21 cellular contexts compared by ENCODE assay signal in genomic region chr1:228474507-228474906, GRCh38. TPM values are rescaled to one million over a fixed set of nuclear protein-coding genes. Genes with fewer than 3 reads are reported as not detected.
DNase-seq lines count a peak whose midpoint lies in the region; ATAC-seq, FAIRE-seq and TF ChIP-seq lines count a peak whose summit lies in the region.
"Had no signal": no experiment of that assay in that cellular context is flagged by ENCODE, and none has a peak within 500 bp of the region (broad histone marks: within the 10 kb centered on the region; RNA-seq: fewer than 3 reads in every experiment).

No MANE protein-coding gene starts in this region.

- no peak for TF ChIP-seq CTCF in activated CD8-positive, alpha-beta T cell treated with anti-CD3 and anti-CD28 coated beads for 36 hours (IDR thresholded peaks at IDR 0.05)
- TF ChIP-seq CTCF in GM23338 (conservative IDR thresholded peaks at IDR 0.05; ENCODE audit: low read depth in 2 of 2) (no peak), H1 (IDR thresholded peaks at IDR 0.05; ENCODE audit: control extremely low read depth in 1 of 3, insufficient read depth in 1 of 3, low read depth in 1 of 3, low read length in 3 of 3) (no peak), HFFc6 (IDR thresholded peaks at IDR 0.05) (no peak)

- H2AK5ac ChIP-seq in H1 (ENCODE audit: low read depth, low read length) (no peak overlapping the region), trophoblast cell (ENCODE audit: low read length) (no peak overlapping the region)

- H3K4me1 ChIP-seq in GM23338 (ENCODE audit: insufficient read depth) (peaks cover 73% of the 10 kb centered on the region), H1 (replicated peaks in 1 of 4; ENCODE audit: control insufficient read depth in 3 of 4, insufficient read depth in 4 of 4, low read length in 3 of 4) (peaks cover 5 to 38% (median 26%) of the 10 kb centered on the region in 4 experiments), trophoblast cell (ENCODE audit: control insufficient read depth in 1 of 2, insufficient read depth in 2 of 2, low read length in 2 of 2) (no peaks in the 10 kb centered on the region)

- no peaks in the 10 kb centered on the region for H3K23me2 ChIP-seq in H1 (ENCODE audit: low read depth, low read length)

- 38% methylated on average over 3 of the region's 3 CpGs; no CpG with 5 or more reads in 1 of the 2 experiments for WGBS in H1 (ENCODE audit: extremely low coverage in 1 of 2, insufficient coverage in 1 of 2, insufficient read length in 1 of 2, insufficient replicate concordance in 2 of 2, low coverage in 1 of 2, low lambda C conversion rate in 2 of 2, missing lambda C conversion rate in 1 of 2), 2 experiments
- no CpG with 5 or more reads among the region's 3 CpGs for WGBS in trophoblast cell (ENCODE audit: extremely low coverage, insufficient coverage, insufficient read length)

- H3F3A ChIP-seq in GM23338 (replicated peaks; ENCODE audit: low read depth), result 0 out of 2 replicates have a peak, but pooled peaks cover 7% of the 10 kb centered on the region

- intact Hi-C loops in activated CD8-positive, alpha-beta T cell treated with anti-CD3 and anti-CD28 coated beads for 36 hours (cut with micrococcal nuclease), result no loop called here

- H2BK20ac ChIP-seq in H1 (ENCODE audit: low read length), result no peak overlapping the region

- H3K4ac ChIP-seq in H1 (replicated peaks; ENCODE audit: insufficient read length, low read depth, low read length) (no peak overlapping the region), trophoblast cell (ENCODE audit: low read depth, low read length) (no peak overlapping the region)

- H2BK120ac ChIP-seq in H1 (replicated peaks; ENCODE audit: low read depth, low read length) (no peak overlapping the region), trophoblast cell (ENCODE audit: insufficient read depth, low read length, poor library complexity) (no peak overlapping the region)

- H3K56ac ChIP-seq in H1 (replicated peaks; ENCODE audit: insufficient read length, low read depth, low read length), result no peak overlapping the region

- no peak overlapping the region for H3K4me3 Mint-ChIP-seq in activated CD8-positive, alpha-beta T cell treated with anti-CD3 and anti-CD28 coated beads for 36 hours
- H3K4me3 Mint-ChIP-seq in activated CD8-positive, alpha-beta T cell treated with anti-CD3 and anti-CD28 coated beads, Interleukin-2, amount 10 ng/mL, durations not matched to agents 7 days and 5 days, result no peak overlapping the region
- H3K4me3 Mint-ChIP-seq in GM23338 (no peak overlapping the region; the same call in 2 of the 3 replicates), HFFc6 (no peak overlapping the region)
- H3K4me3 Mint-ChIP-seq: CD14-positive monocyte; CD4-positive, alpha-beta memory T cell had no signal

- no peak overlapping the region for H2BK15ac ChIP-seq in H1 (ENCODE audit: low read length)

- FAIRE-seq in H1 (lab: Jason Lieb, UNC), result no peak
- FAIRE-seq: GM12892, GM18507 had no signal

- H4K91ac ChIP-seq in H1 (replicated peaks; ENCODE audit: insufficient read length, low read length) (no peak overlapping the region), trophoblast cell (ENCODE audit: low read depth, low read length) (no peak overlapping the region)

- H3K18ac ChIP-seq in H1 (ENCODE audit: extremely low read depth, low read length), result no peak overlapping the region
- H3K18ac ChIP-seq in trophoblast cell (ENCODE audit: low read length), result no peak overlapping the region

- no peak overlapping the region for H2BK5ac ChIP-seq in H1 (ENCODE audit: low read depth, low read length)
- no peak overlapping the region for H2BK5ac ChIP-seq in trophoblast cell (ENCODE audit: low read depth, low read length, poor library complexity)

- CTCF ChIA-PET in activated CD8-positive, alpha-beta T cell treated with anti-CD3 and anti-CD28 coated beads for 36 hours (lab: Charles Lee), result interaction anchor here (1.3 to 4.6 kb wide), 3 partner anchors 11 to 40 kb away, joined by 3 to 31 read pairs (median 9); no protein-coding TSS in a partner anchor
- CTCF ChIA-PET in activated CD8-positive, alpha-beta T cell treated with anti-CD3 and anti-CD28 coated beads, Interleukin-2, amount 10 ng/mL, durations not matched to agents 7 days and 5 days (lab: Charles Lee), result interaction anchor here (5.4 to 9.8 kb wide), 3 partner anchors 13 to 26 kb away, joined by 32 to 123 read pairs (median 47); partner anchors contain the start of gene RNF187
- CTCF ChIA-PET in H1 (lab: Charles Lee; ENCODE audit: partially characterized antibody), result interaction anchor here (0.6 to 12.4 kb wide), 8 partner anchors 8 to 134 kb away, joined by 3 to 117 read pairs (median 6); partner anchors contain the start of gene RNF187

- TF ChIP-seq EP300 in H1 (IDR thresholded peaks at IDR 0.05; ENCODE audit: borderline replicate concordance in 1 of 2, low read depth in 2 of 2, low read length in 2 of 2), result no peak

- no peak overlapping the region for H4K5ac ChIP-seq in H1 (ENCODE audit: insufficient read length, low read depth, low read length)

- H3K4me2 ChIP-seq in GM23338 (peak overlapping the region; percentile 11; the same call in 1 of the 2 replicates), H1 (ENCODE audit: insufficient read depth in 1 of 2, low read depth in 2 of 2, low read length in 2 of 2) (peak overlapping the region; percentile 21 to 47; a peak in 1 of 4 replicates), trophoblast cell (ENCODE audit: low read length) (no peak overlapping the region)
- H3K4me2 ChIP-seq: BLaER1 had no signal

- no peaks in the 10 kb centered on the region for H3K9me2 ChIP-seq in GM23338 (ENCODE audit: insufficient read depth)

- H3K27ac Mint-ChIP-seq in activated CD8-positive, alpha-beta T cell treated with anti-CD3 and anti-CD28 coated beads for 36 hours, result no peak overlapping the region
- no peak overlapping the region for H3K27ac Mint-ChIP-seq in activated CD8-positive, alpha-beta T cell treated with anti-CD3 and anti-CD28 coated beads, Interleukin-2, amount 10 ng/mL, durations not matched to agents 7 days and 5 days
- H3K27ac Mint-ChIP-seq in GM23338, result no peak overlapping the region
- no peak overlapping the region for H3K27ac Mint-ChIP-seq in HFFc6
- H3K27ac Mint-ChIP-seq: CD4-positive, alpha-beta memory T cell had no signal

- H3K27ac ChIP-seq in GM23338 (ENCODE audit: low read depth) (no peak overlapping the region), H1 (ENCODE audit: low read depth, low read length) (no peak overlapping the region), trophoblast cell (ENCODE audit: low read depth, low read length) (no peak overlapping the region)
- H3K27ac ChIP-seq: BLaER1, GM23248 had no signal

- TF ChIP-seq POLR2A in H1 (IDR thresholded peaks at IDR 0.05; ENCODE audit: control extremely low read depth in 1 of 2, low read depth in 2 of 2, low read length in 2 of 2), result no peak

- no peak overlapping the region for H4K12ac ChIP-seq in trophoblast cell (ENCODE audit: low read depth, low read length)

- H3K14ac ChIP-seq in H1 (ENCODE audit: insufficient read length) (no peak overlapping the region), trophoblast cell (ENCODE audit: low read length) (no peak overlapping the region)

- no peak overlapping the region for H2BK12ac ChIP-seq in H1 (ENCODE audit: low read depth, low read length)
- H2BK12ac ChIP-seq in trophoblast cell (ENCODE audit: low read length), result no peak overlapping the region

- peaks cover 9% of the 10 kb centered on the region for H3K27me3 Mint-ChIP-seq in activated CD8-positive, alpha-beta T cell treated with anti-CD3 and anti-CD28 coated beads for 36 hours
- peaks cover 4% of the 10 kb centered on the region for H3K27me3 Mint-ChIP-seq in activated CD8-positive, alpha-beta T cell treated with anti-CD3 and anti-CD28 coated beads, Interleukin-2, amount 10 ng/mL, durations not matched to agents 7 days and 5 days (ENCODE audit: low read depth)
- H3K27me3 Mint-ChIP-seq in GM23338 (ENCODE audit: insufficient read depth, low read depth, poor library complexity) (peaks cover 25% of the 10 kb centered on the region), HFFc6 (ENCODE audit: insufficient read depth) (peaks cover 18% of the 10 kb centered on the region)

- H4K8ac ChIP-seq in H1 (ENCODE audit: extremely low read depth, insufficient read depth, low read length), result no peak overlapping the region
- no peak overlapping the region for H4K8ac ChIP-seq in trophoblast cell (ENCODE audit: low read depth, low read length)

- H3K79me2 ChIP-seq in GM23338 (replicated peaks; ENCODE audit: insufficient read depth) (no peaks in the 10 kb centered on the region), H1 (ENCODE audit: control insufficient read depth in 1 of 2, insufficient read depth in 2 of 2, low read length in 2 of 2) (no peaks in the 10 kb centered on the region), trophoblast cell (ENCODE audit: control insufficient read depth, insufficient read depth, low read length, poor library complexity) (no peaks in the 10 kb centered on the region)

- peaks cover 36% of the 10 kb centered on the region for H3K4me1 Mint-ChIP-seq in activated CD8-positive, alpha-beta T cell treated with anti-CD3 and anti-CD28 coated beads for 36 hours (ENCODE audit: low read depth)
- peaks cover 53% of the 10 kb centered on the region for H3K4me1 Mint-ChIP-seq in activated CD8-positive, alpha-beta T cell treated with anti-CD3 and anti-CD28 coated beads, Interleukin-2, amount 10 ng/mL, durations not matched to agents 7 days and 5 days (ENCODE audit: low read depth)
- peaks cover 60% of the 10 kb centered on the region for H3K4me1 Mint-ChIP-seq in GM23338
- peaks cover 22% of the 10 kb centered on the region for H3K4me1 Mint-ChIP-seq in HFFc6 (ENCODE audit: low read depth)

- H3K9me3 Mint-ChIP-seq in activated CD8-positive, alpha-beta T cell treated with anti-CD3 and anti-CD28 coated beads for 36 hours, result no peaks in the 10 kb centered on the region
- no peaks in the 10 kb centered on the region for H3K9me3 Mint-ChIP-seq in activated CD8-positive, alpha-beta T cell treated with anti-CD3 and anti-CD28 coated beads, Interleukin-2, amount 10 ng/mL, durations not matched to agents 7 days and 5 days (ENCODE audit: insufficient read depth)
- no peaks in the 10 kb centered on the region; the same call in 1 of the 3 replicates for H3K9me3 Mint-ChIP-seq in GM23338
- no peaks in the 10 kb centered on the region for H3K9me3 Mint-ChIP-seq in HFFc6
- H3K9me3 Mint-ChIP-seq: CD4-positive, alpha-beta memory T cell had no signal

- POLR2A ChIA-PET in activated CD8-positive, alpha-beta T cell treated with anti-CD3 and anti-CD28 coated beads for 36 hours (lab: Charles Lee), result interaction anchor here (1.7 to 4.9 kb wide), 3 partner anchors 10 to 26 kb away, joined by 6 to 21 read pairs (median 15); partner anchors contain the start of gene RNF187
- POLR2A ChIA-PET in activated CD8-positive, alpha-beta T cell treated with anti-CD3 and anti-CD28 coated beads, Interleukin-2, amount 10 ng/mL, durations not matched to agents 7 days and 5 days (lab: Charles Lee), result interaction anchor here (2.5 to 9.0 kb wide), 2 partner anchors 10 to 18 kb away, joined by 9 to 108 read pairs; a partner anchor contains a TSS
- POLR2A ChIA-PET in H1 (lab: Charles Lee; ENCODE audit: partially characterized antibody), result interaction anchor here (2.2 to 13.1 kb wide), 2 partner anchors 12 to 13 kb away, joined by 5 to 232 read pairs; a partner anchor contains a TSS

- H3K9ac ChIP-seq in H1 (replicated peaks in 1 of 4; ENCODE audit: extremely low read depth in 1 of 4, low read depth in 3 of 4, low read length in 3 of 4) (no peak overlapping the region), trophoblast cell (ENCODE audit: low read length) (no peak overlapping the region)
- H3K9ac ChIP-seq: BLaER1, GM23248 had no signal

- H3K4me3 ChIP-seq in GM23338, result no peak overlapping the region
- no peak overlapping the region for H3K4me3 ChIP-seq in H1 (ENCODE audit: extremely low read depth in 1 of 4, insufficient read depth in 2 of 4, low read depth in 3 of 4, low read length in 4 of 4)
- peak overlapping the region; percentile 7 for H3K4me3 ChIP-seq in trophoblast cell (ENCODE audit: low read depth, low read length)
- H3K4me3 ChIP-seq: BLaER1, GM23248 had no signal

- peak; percentile 8 for ATAC-seq in activated CD8-positive, alpha-beta T cell treated with anti-CD3 and anti-CD28 coated beads for 36 hours
- ATAC-seq in activated CD8-positive, alpha-beta T cell treated with anti-CD3 and anti-CD28 coated beads, Interleukin-2, amount 10 ng/mL, durations not matched to agents 7 days and 5 days, result no peak
- peak; percentile 73 for ATAC-seq in GM23338
- ATAC-seq: HCT116 had no signal

- H3K36me3 Mint-ChIP-seq in activated CD8-positive, alpha-beta T cell treated with anti-CD3 and anti-CD28 coated beads for 36 hours (ENCODE audit: low read depth), result no peaks in the 10 kb centered on the region
- peaks cover 7% of the 10 kb centered on the region for H3K36me3 Mint-ChIP-seq in activated CD8-positive, alpha-beta T cell treated with anti-CD3 and anti-CD28 coated beads, Interleukin-2, amount 10 ng/mL, durations not matched to agents 7 days and 5 days (ENCODE audit: low read depth)
- H3K36me3 Mint-ChIP-seq in GM23338 (ENCODE audit: low read depth) (no peaks in the 10 kb centered on the region; the same call in 2 of the 3 replicates), HFFc6 (ENCODE audit: low read depth) (no peaks in the 10 kb centered on the region)
- H3K36me3 Mint-ChIP-seq: CD4-positive, alpha-beta memory T cell had no signal

- H3K9me3 ChIP-seq in H1 (ENCODE audit: insufficient read depth in 2 of 2, low read depth in 1 of 2, low read length in 1 of 2), result no peaks in the 10 kb centered on the region
- H3K9me3 ChIP-seq in trophoblast cell (ENCODE audit: insufficient read depth, low read depth, low read length), result no peaks in the 10 kb centered on the region
- H3K9me3 ChIP-seq: BLaER1 had no signal

- H3K79me1 ChIP-seq in H1 (ENCODE audit: low read depth, low read length) (no peaks in the 10 kb centered on the region), trophoblast cell (ENCODE audit: low read length) (no peaks in the 10 kb centered on the region)

- H4K20me1 ChIP-seq in GM23338 (replicated peaks; ENCODE audit: insufficient read depth) (no peaks in the 10 kb centered on the region), H1 (replicated peaks in 1 of 2; ENCODE audit: control insufficient read depth in 1 of 2, insufficient read depth in 2 of 2, low read length in 2 of 2) (no peaks in the 10 kb centered on the region)
- H4K20me1 ChIP-seq: BLaER1 had no signal

- no peak for TF ChIP-seq RAD21 in H1 (IDR thresholded peaks at IDR 0.05 in 1 of 2, conservative IDR thresholded peaks at IDR 0.05 in 1 of 2; ENCODE audit: low read depth in 2 of 2, low read length in 2 of 2)

- peak; percentile 50 for DNase-seq in activated CD8-positive, alpha-beta T cell treated with anti-CD3 and anti-CD28 coated beads for 36 hours
- DNase-seq in activated CD8-positive, alpha-beta T cell treated with anti-CD3 and anti-CD28 coated beads, Interleukin-2, amount 10 ng/mL, durations not matched to agents 7 days and 5 days, result no peak
- peak; percentile 58 for DNase-seq in GM23338 (ENCODE audit: low spot score)
- no peak for DNase-seq in H1 (ENCODE audit: low read depth in 1 of 2, low spot score in 2 of 2)
- DNase-seq in trophoblast cell, result no peak
- DNase-seq in HFFc6, result no peak
- DNase-seq in kidney tubule cell (ENCODE audit: low spot score), result no peak
- DNase-seq: 8988T; CD4-positive, alpha-beta memory T cell; DMS153; DMS79; GDM1; GM23248; H7 had no signal

- no peak overlapping the region for H3K23ac ChIP-seq in H1 (ENCODE audit: insufficient read length)
- no peak overlapping the region for H3K23ac ChIP-seq in trophoblast cell (ENCODE audit: low read length)

- H3K36me3 ChIP-seq in GM23338 (ENCODE audit: insufficient read depth), result no peaks in the 10 kb centered on the region
- no peaks in the 10 kb centered on the region for H3K36me3 ChIP-seq in H1 (ENCODE audit: control insufficient read depth in 2 of 4, insufficient read depth in 4 of 4, low read length in 3 of 4)
- no peaks in the 10 kb centered on the region for H3K36me3 ChIP-seq in trophoblast cell (ENCODE audit: control insufficient read depth in 1 of 2, insufficient read depth in 2 of 2, low read length in 2 of 2)
- H3K36me3 ChIP-seq: BLaER1 had no signal

- peaks cover 33% of the 10 kb centered on the region for H3K27me3 ChIP-seq in GM23338 (ENCODE audit: insufficient read depth)
- H3K27me3 ChIP-seq in H1 (replicated peaks in 1 of 4; ENCODE audit: control insufficient read depth in 3 of 4, extremely low read depth in 1 of 4, insufficient read depth in 3 of 4, low read length in 3 of 4), result peaks cover 2 to 11% (median 6%) of the 10 kb centered on the region in 4 experiments
- H3K27me3 ChIP-seq in trophoblast cell (ENCODE audit: insufficient read depth, low read length), result peaks cover 5% of the 10 kb centered on the region

- H2AFZ ChIP-seq in GM23338 (no peak overlapping the region), H1 (ENCODE audit: low read length) (no peak overlapping the region), trophoblast cell (ENCODE audit: insufficient read depth, low read length, poor library complexity) (no peak overlapping the region)
- H2AFZ ChIP-seq: GM23248 had no signal

RNA-seq across cellular contexts. Expression of gene RNF187, which starts 12.7 kb away (rescaled TPM):
- total RNA-seq in activated CD8-positive, alpha-beta T cell treated with anti-CD3 and anti-CD28 coated beads for 36 hours, result 100 to 1,000 TPM; 147 TPM
- 100 to 1,000 TPM; 129 to 139 TPM for total RNA-seq in activated CD8-positive, alpha-beta T cell treated with anti-CD3 and anti-CD28 coated beads, Interleukin-2, amount 10 ng/mL, durations not matched to agents 7 days and 5 days
- total RNA-seq in GM23338 (2014; rRNA removed; shearing (Covaris generic)), result 55.3 and 59.3 TPM in 2 replicates
- polyA plus RNA-seq in GM23338 (2016; fragmentation: Nextera tagmentation; extraction: Ambion mirVana), result 24.8 and 28.7 TPM in 2 replicates
- 111 and 113 TPM in 2 replicates for total RNA-seq in H1 (2021; fragmentation: NEBNext Ultra II Directional; extraction: Animal tissue kit (Norgen Biotek cat#: 25700))
- 47.0 and 75.6 TPM in 2 replicates for polyA plus RNA-seq in H1 (2011; rRNA removed)
- 50.1 TPM for polyA plus RNA-seq in H1 (2011; cell fraction: cytosol; rRNA removed)
- 42.7 TPM for polyA plus RNA-seq in H1 (2011; cell fraction: nucleus; rRNA removed)
- 50.8 to 75.3 TPM (median 67.3 TPM) in 4 replicates for polyA plus RNA-seq in H1 (2012, experiment 1 of 2)
- polyA plus RNA-seq in H1 (2012, experiment 2 of 2), result 58.5 TPM
- 30.0 TPM for polyA plus RNA-seq in H1 (2013, experiment 1 of 2)
- 30.1 TPM for polyA plus RNA-seq in H1 (2013, experiment 2 of 2)
- 25.9 and 34.8 TPM in 2 replicates for polyA minus RNA-seq in H1 (2011; rRNA and poly(A)+ RNA removed)
- polyA minus RNA-seq in H1 (2011; cell fraction: cytosol; rRNA and poly(A)+ RNA removed), result 39.0 TPM
- 15.2 TPM for polyA minus RNA-seq in H1 (2011; cell fraction: nucleus; rRNA and poly(A)+ RNA removed)
- polyA plus RNA-seq in trophoblast cell (2013), result 44.8 and 45.0 TPM in 2 replicates
- total RNA-seq in HFFc6 (2021; fragmentation: NEBNext Ultra II Directional; extraction: Animal tissue kit (Norgen Biotek cat#: 25700)), result 100 to 1,000 TPM; 110 to 143 (median 130) TPM

RNA-seq across cellular contexts. Expression of gene TRIM17, which starts 57.8 kb away (rescaled TPM):
- total RNA-seq in activated CD8-positive, alpha-beta T cell treated with anti-CD3 and anti-CD28 coated beads for 36 hours, result 1 to 10 TPM; 1.9 to 2.7 TPM
- 1 to 10 TPM; 2.8 to 4.0 TPM for total RNA-seq in activated CD8-positive, alpha-beta T cell treated with anti-CD3 and anti-CD28 coated beads, Interleukin-2, amount 10 ng/mL, durations not matched to agents 7 days and 5 days
- total RNA-seq in GM23338 (2014; rRNA removed; shearing (Covaris generic)), result 1.1 and 1.4 TPM in 2 replicates
- polyA plus RNA-seq in GM23338 (2016; fragmentation: Nextera tagmentation; extraction: Ambion mirVana), result 0.86 and 1.4 TPM in 2 replicates
- 2.2 and 2.3 TPM in 2 replicates for total RNA-seq in H1 (2021; fragmentation: NEBNext Ultra II Directional; extraction: Animal tissue kit (Norgen Biotek cat#: 25700))
- 1.0 and 1.1 TPM in 2 replicates for polyA plus RNA-seq in H1 (2011; rRNA removed)
- polyA plus RNA-seq in H1 (2011; cell fraction: cytosol; rRNA removed), result 1.0 TPM
- polyA plus RNA-seq in H1 (2011; cell fraction: nucleus; rRNA removed), result 5.9 TPM
- polyA plus RNA-seq in H1 (2012, experiment 1 of 2), result 1.3 to 2.3 TPM (median 1.9 TPM) in 4 replicates
- polyA plus RNA-seq in H1 (2012, experiment 2 of 2), result 0.63 TPM
- polyA plus RNA-seq in H1 (2013, experiment 1 of 2), result 0.97 TPM
- 0.75 TPM for polyA plus RNA-seq in H1 (2013, experiment 2 of 2)
- polyA minus RNA-seq in H1 (2011; rRNA and poly(A)+ RNA removed), result 1.00 and 1.5 TPM in 2 replicates
- not detected for polyA minus RNA-seq in H1 (2011; cell fraction: cytosol; rRNA and poly(A)+ RNA removed)
- polyA minus RNA-seq in H1 (2011; cell fraction: nucleus; rRNA and poly(A)+ RNA removed), result 3.3 TPM
- 10.5 and 10.6 TPM in 2 replicates for polyA plus RNA-seq in trophoblast cell (2013)
- total RNA-seq in HFFc6 (2021; fragmentation: NEBNext Ultra II Directional; extraction: Animal tissue kit (Norgen Biotek cat#: 25700)), result under 1 TPM in 3 of 6 experiments, not detected in 3; 0.23 to 0.36 (median 0.30) TPM
- total RNA-seq: Daoy, GM23248, HT-29 had no signal
- polyA plus RNA-seq: CD14-positive monocyte had no signal

Comparison
In these comparisons a context has a peak if more than half of its experiments do, and no peak if none do; other contexts are left out.
1. DNase-seq: peak in activated CD8-positive, alpha-beta T cell treated with anti-CD3 and anti-CD28 coated beads for 36 hours (single experiment) and GM23338 (single experiment); none in activated CD8-positive, alpha-beta T cell treated with anti-CD3 and anti-CD28 coated beads, Interleukin-2, amount 10 ng/mL, durations not matched to agents 7 days and 5 days (single experiment), H1 (0 of 2), trophoblast cell (0 of 2), HFFc6 (single experiment) and kidney tubule cell (single experiment).